20 cellular contexts compared by ENCODE assay signal in the genomic region with DNA sequence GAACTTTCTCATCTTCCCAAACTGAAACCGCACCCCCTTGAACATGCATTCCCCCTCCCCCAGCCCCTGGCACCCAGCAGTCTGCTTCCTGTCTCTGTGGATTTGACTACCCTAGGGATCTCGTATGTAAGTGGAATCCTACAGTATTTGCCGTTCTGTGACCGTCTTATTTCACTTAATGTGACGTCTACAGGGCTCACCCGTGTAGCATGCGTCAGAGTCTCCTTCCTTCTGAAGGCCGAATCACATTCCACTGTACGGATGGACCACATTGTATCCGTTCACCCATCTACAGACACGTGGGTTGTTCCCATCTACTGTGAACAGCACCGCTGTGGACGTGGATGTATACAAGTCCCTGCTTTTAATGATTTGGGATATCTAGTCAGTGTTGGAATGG. TPM values are rescaled to one million over a fixed set of nuclear protein-coding genes. Genes with fewer than 3 reads are reported as not detected.
"Had no signal": no experiment of that assay in that cellular context is flagged by ENCODE, and none has a peak within 500 bp of the region (broad histone marks: within the 10 kb centered on the region; RNA-seq: fewer than 3 reads in every experiment).

No MANE protein-coding gene starts in this region.

- H3K36me3 Mint-ChIP-seq: activated naive CD8-positive, alpha-beta T cell treated with anti-CD3 and anti-CD28 coated beads for 36 hours; memory B cell; natural killer cell; stimulated activated naive B cell treated with anti-CD40 and anti-IgM and Interleukin-4, amounts not matched to agents 10 μg/mL and 1 μg/mL and 100 μg/mL, for 72 hours had no signal

- H3K27ac Mint-ChIP-seq: activated B cell treated with CpG ODN at 0.5 μM for 24 hours; activated CD4-positive, alpha-beta T cell treated with anti-CD3 and anti-CD28 coated beads, Interleukin-2, amount 10 ng/mL, durations not matched to agents 24 days and 14 days; activated naive CD8-positive, alpha-beta T cell treated with anti-CD3 and anti-CD28 coated beads for 36 hours; activated T-helper 1 cell treated with anti-CD3 and anti-CD28 coated beads, Interleukin-12 subunit alpha, Interleukin-12 subunit beta, Interleukin-2, Interleukin-4 antibody, amounts not matched to agents 30 ng/mL and 10 ng/mL and 1 ng/mL, durations not matched to agents 14 hours and 24 hours and 36 hours; endodermal cell; memory B cell; natural killer cell; stimulated activated naive B cell treated with anti-CD40 and anti-IgM and Interleukin-4, amounts not matched to agents 10 μg/mL and 1 μg/mL and 100 μg/mL, for 72 hours had no signal

- DNase-seq: activated B cell treated with CpG ODN at 0.5 μM for 24 hours; activated CD4-positive, alpha-beta T cell treated with anti-CD3 and anti-CD28 coated beads, Interleukin-2, amount 10 ng/mL, durations not matched to agents 24 days and 14 days; activated naive CD8-positive, alpha-beta T cell treated with anti-CD3 and anti-CD28 coated beads for 36 hours; dorsolateral prefrontal cortex; endodermal cell; glutamatergic neuron; left ventricle myocardium superior; natural killer cell; posterior cingulate gyrus; stimulated activated CD4-positive, alpha-beta T cell treated with anti-CD3 and anti-CD28 coated beads, Interleukin-15, amount 100 ng/mL, for 24 hours; stimulated activated CD4-positive, alpha-beta T cell treated with anti-CD3 and anti-CD28 coated beads, Interleukin-4, amount 100 ng/mL, for 1 hour; stimulated activated naive B cell treated with anti-CD40 and anti-IgM and Interleukin-4, amounts not matched to agents 10 μg/mL and 1 μg/mL and 100 μg/mL, for 72 hours; T-helper 2 cell; upper lobe of left lung had no signal

- H3K9me3 ChIP-seq: ascending aorta, upper lobe of left lung had no signal

- H3K4me3 Mint-ChIP-seq: activated B cell treated with CpG ODN at 0.5 μM for 24 hours; activated CD4-positive, alpha-beta T cell treated with anti-CD3 and anti-CD28 coated beads, Interleukin-2, amount 10 ng/mL, durations not matched to agents 24 days and 14 days; activated naive CD8-positive, alpha-beta T cell treated with anti-CD3 and anti-CD28 coated beads for 36 hours; activated T-helper 1 cell treated with anti-CD3 and anti-CD28 coated beads, Interleukin-12 subunit alpha, Interleukin-12 subunit beta, Interleukin-2, Interleukin-4 antibody, amounts not matched to agents 30 ng/mL and 10 ng/mL and 1 ng/mL, durations not matched to agents 14 hours and 24 hours and 36 hours; endodermal cell; memory B cell; natural killer cell; stimulated activated naive B cell treated with anti-CD40 and anti-IgM and Interleukin-4, amounts not matched to agents 10 μg/mL and 1 μg/mL and 100 μg/mL, for 72 hours had no signal

- H3K4me3 ChIP-seq: dorsolateral prefrontal cortex, upper lobe of left lung had no signal

- H3K27me3 ChIP-seq: ascending aorta had no signal

- H3K36me3 ChIP-seq: ascending aorta, upper lobe of left lung had no signal

- H3K27ac ChIP-seq: dorsolateral prefrontal cortex, upper lobe of left lung had no signal

- ATAC-seq: left ventricle myocardium superior; natural killer cell; stimulated activated naive B cell treated with anti-CD40 and anti-IgM and Interleukin-4, amounts not matched to agents 10 μg/mL and 1 μg/mL and 100 μg/mL, for 72 hours had no signal

- H3K4me1 Mint-ChIP-seq: activated naive CD8-positive, alpha-beta T cell treated with anti-CD3 and anti-CD28 coated beads for 36 hours had no signal

- H3K9me3 Mint-ChIP-seq: activated B cell treated with CpG ODN at 0.5 μM for 24 hours; activated CD4-positive, alpha-beta T cell treated with anti-CD3 and anti-CD28 coated beads, Interleukin-2, amount 10 ng/mL, durations not matched to agents 24 days and 14 days; activated naive CD8-positive, alpha-beta T cell treated with anti-CD3 and anti-CD28 coated beads for 36 hours; activated T-helper 1 cell treated with anti-CD3 and anti-CD28 coated beads, Interleukin-12 subunit alpha, Interleukin-12 subunit beta, Interleukin-2, Interleukin-4 antibody, amounts not matched to agents 30 ng/mL and 10 ng/mL and 1 ng/mL, durations not matched to agents 14 hours and 24 hours and 36 hours; endodermal cell; memory B cell; natural killer cell; stimulated activated naive B cell treated with anti-CD40 and anti-IgM and Interleukin-4, amounts not matched to agents 10 μg/mL and 1 μg/mL and 100 μg/mL, for 72 hours had no signal

RNA-seq across cellular contexts. Expression of a gene that starts 4.5 kb away (rescaled TPM):
- total RNA-seq: activated B cell treated with CpG ODN at 0.5 μM for 24 hours, kidney epithelial cell, natural killer cell had no signal

RNA-seq across cellular contexts. Expression of a gene that starts 49.0 kb away (rescaled TPM):
- total RNA-seq: activated B cell treated with CpG ODN at 0.5 μM for 24 hours; activated CD4-positive, alpha-beta T cell treated with anti-CD3 and anti-CD28 coated beads, Interleukin-2, amount 10 ng/mL, durations not matched to agents 24 days and 14 days; activated naive CD8-positive, alpha-beta T cell treated with anti-CD3 and anti-CD28 coated beads for 36 hours; activated T-helper 1 cell treated with anti-CD3 and anti-CD28 coated beads, Interleukin-12 subunit alpha, Interleukin-12 subunit beta, Interleukin-2, Interleukin-4 antibody, amounts not matched to agents 30 ng/mL and 10 ng/mL and 1 ng/mL, durations not matched to agents 14 hours and 24 hours and 36 hours; ascending aorta; endodermal cell; kidney epithelial cell; left ventricle myocardium superior; natural killer cell; skeletal muscle tissue; subcutaneous adipose tissue; upper lobe of left lung had no signal
